24 cellular contexts compared by ENCODE assay signal in the genomic region with DNA sequence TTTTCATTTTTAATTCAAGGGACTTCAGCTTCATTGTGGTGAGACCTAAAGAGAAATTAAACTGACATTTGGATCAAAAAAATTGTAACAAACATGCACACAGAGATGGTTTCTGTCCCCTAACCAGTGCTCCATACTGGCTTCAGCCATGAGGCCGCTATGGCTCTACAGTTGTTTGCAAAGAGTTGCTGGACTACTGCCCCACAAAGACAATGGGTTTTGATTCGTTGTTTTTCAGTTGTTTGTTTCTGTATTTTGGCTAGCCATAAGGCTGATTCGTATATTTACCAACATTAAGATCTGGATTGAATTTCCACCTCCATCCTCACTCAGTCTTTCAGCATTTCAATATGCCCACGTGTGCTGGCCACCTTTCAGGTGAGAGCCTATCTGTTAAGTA.
"Had no signal": no experiment of that assay in that cellular context is flagged by ENCODE, and none has a peak within 500 bp of the region (broad histone marks: within the 10 kb centered on the region; RNA-seq: fewer than 3 reads in every experiment).

No MANE protein-coding gene starts in this region.

- H3K36me3 Mint-ChIP-seq: activated CD4-positive, alpha-beta memory T cell treated with anti-CD3 and anti-CD28 coated beads for 36 hours; activated naive CD4-positive, alpha-beta T cell treated with anti-CD3 and anti-CD28 coated beads, Interleukin-2, amount 50 U/mL, for 72 hours; brain had no signal

- H3K27me3 ChIP-seq: SJSA1 had no signal

- DNase-seq: activated B cell treated with CpG ODN at 0.5 μM for 24 hours; activated CD4-positive, alpha-beta memory T cell treated with anti-CD3 and anti-CD28 coated beads for 36 hours; activated CD4-positive, alpha-beta T cell treated with anti-CD3 and anti-CD28 coated beads for 1 hour; activated CD4-positive, alpha-beta T cell treated with anti-CD3 and anti-CD28 coated beads, Interleukin-2, amount 10 ng/mL, durations not matched to agents 7 days and 5 days; activated CD8-positive, alpha-beta memory T cell treated with anti-CD3 and anti-CD28 coated beads for 24 hours; activated effector memory CD4-positive, alpha-beta T cell treated with anti-CD3 and anti-CD28 coated beads, Interleukin-2, amount 50 U/mL, for 16 hours; activated naive CD4-positive, alpha-beta T cell treated with Interleukin-2 at 50 U/mL for 16 hours; activated naive CD8-positive, alpha-beta T cell treated with anti-CD3 and anti-CD28 coated beads, Interleukin-2, amount 50 U/mL, for 24 hours; activated T-cell treated with anti-CD3 and anti-CD28 coated beads, Interleukin-2, amount 50 U/mL, for 4 hours; Karpas-422; NCI-H1048; NCI-H1930; NCI-H345; NCI-H510A; NCI-H526 treated with DMSO at 0.1 percent for 48 hours; PC-3; SHP77; T-helper 17 cell; T-helper 9 cell had no signal

- H3K9me3 Mint-ChIP-seq: activated B cell treated with CpG ODN at 0.5 μM for 24 hours; activated CD4-positive, alpha-beta memory T cell treated with anti-CD3 and anti-CD28 coated beads for 36 hours; activated CD4-positive, alpha-beta T cell treated with anti-CD3 and anti-CD28 coated beads, Interleukin-2, amount 10 ng/mL, durations not matched to agents 7 days and 5 days; activated naive CD4-positive, alpha-beta T cell treated with anti-CD3 and anti-CD28 coated beads, Interleukin-2, amount 50 U/mL, for 72 hours; activated naive CD8-positive, alpha-beta T cell treated with anti-CD3 and anti-CD28 coated beads, Interleukin-2, amount 50 U/mL, for 24 hours; activated T-cell treated with anti-CD3 and anti-CD28 coated beads, Interleukin-2, amount 50 U/mL, for 4 hours; central memory CD8-positive, alpha-beta T cell had no signal

- H3K27ac ChIP-seq: SJSA1 had no signal

- H3K27ac Mint-ChIP-seq: activated B cell treated with CpG ODN at 0.5 μM for 24 hours; activated CD4-positive, alpha-beta memory T cell treated with anti-CD3 and anti-CD28 coated beads for 36 hours; activated CD4-positive, alpha-beta T cell treated with anti-CD3 and anti-CD28 coated beads, Interleukin-2, amount 10 ng/mL, durations not matched to agents 7 days and 5 days; activated naive CD4-positive, alpha-beta T cell treated with anti-CD3 and anti-CD28 coated beads, Interleukin-2, amount 50 U/mL, for 72 hours; activated naive CD8-positive, alpha-beta T cell treated with anti-CD3 and anti-CD28 coated beads, Interleukin-2, amount 50 U/mL, for 24 hours; brain; T-helper 17 cell had no signal

- H3K4me1 ChIP-seq: SJSA1 had no signal

- H3K36me3 ChIP-seq: SJSA1 had no signal

- H3K4me3 Mint-ChIP-seq: activated B cell treated with CpG ODN at 0.5 μM for 24 hours; activated CD4-positive, alpha-beta memory T cell treated with anti-CD3 and anti-CD28 coated beads for 36 hours; activated CD4-positive, alpha-beta T cell treated with anti-CD3 and anti-CD28 coated beads, Interleukin-2, amount 10 ng/mL, durations not matched to agents 7 days and 5 days; activated naive CD8-positive, alpha-beta T cell treated with anti-CD3 and anti-CD28 coated beads, Interleukin-2, amount 50 U/mL, for 24 hours; activated T-cell treated with anti-CD3 and anti-CD28 coated beads, Interleukin-2, amount 50 U/mL, for 4 hours; brain; central memory CD8-positive, alpha-beta T cell; T-helper 17 cell had no signal

- H3K4me1 Mint-ChIP-seq: activated B cell treated with CpG ODN at 0.5 μM for 24 hours; activated CD4-positive, alpha-beta T cell treated with anti-CD3 and anti-CD28 coated beads, Interleukin-2, amount 10 ng/mL, durations not matched to agents 7 days and 5 days; activated naive CD8-positive, alpha-beta T cell treated with anti-CD3 and anti-CD28 coated beads, Interleukin-2, amount 50 U/mL, for 24 hours; central memory CD8-positive, alpha-beta T cell had no signal

- H3K4me3 ChIP-seq: K562, SJSA1 had no signal

- H3K9me3 ChIP-seq: SJSA1 had no signal
